ENCODE assay signal across 12 cellular contexts in the genomic region with DNA sequence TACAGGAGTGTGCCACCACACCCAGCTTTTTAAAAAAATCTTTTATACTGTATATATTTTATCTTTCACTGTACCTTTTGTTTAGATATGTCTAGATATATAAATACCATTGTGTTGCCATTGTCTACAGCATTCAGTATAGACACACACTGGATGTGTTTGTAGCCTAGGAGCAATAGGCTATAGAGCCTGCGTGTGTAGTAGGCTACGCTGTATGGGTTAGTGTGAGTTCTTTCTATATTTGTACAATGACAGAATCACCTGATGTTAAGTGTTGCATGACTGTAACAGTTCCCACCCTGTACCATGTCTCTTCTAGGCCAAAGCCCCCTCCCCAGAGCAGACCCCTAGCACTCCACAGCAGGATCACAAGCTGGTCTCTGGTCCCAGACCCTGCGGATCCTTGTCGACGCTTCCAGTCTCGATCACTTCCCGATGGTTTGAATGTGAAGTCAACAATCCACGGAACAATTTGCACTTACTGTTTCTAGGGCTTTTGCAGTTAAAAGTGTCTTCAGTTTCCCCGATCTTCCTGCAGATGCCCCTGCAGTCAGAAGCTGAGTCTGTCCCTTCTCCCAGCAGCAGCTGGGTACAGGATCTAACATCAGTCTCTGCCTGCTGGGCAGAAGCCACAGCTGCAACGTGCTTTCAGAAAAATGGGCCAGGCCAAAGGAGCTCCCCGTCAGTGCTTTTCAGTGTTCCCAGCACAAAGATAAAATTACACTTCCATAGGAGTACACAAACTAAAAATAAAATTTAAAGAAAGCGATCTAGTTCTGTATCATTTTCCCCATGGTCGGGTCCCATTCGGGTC. TPM values are rescaled to one million over a fixed set of nuclear protein-coding genes. Genes with fewer than 3 reads are reported as not detected.
DNase-seq lines count a peak whose midpoint lies in the region; ATAC-seq and TF ChIP-seq lines count a peak whose summit lies in the region.
"Had no signal": no experiment of that assay in that cellular context is flagged by ENCODE, and none has a peak within 500 bp of the region (broad histone marks: within the 10 kb centered on the region; RNA-seq: fewer than 3 reads in every experiment).

No MANE protein-coding gene starts in this region.

- H3K27ac Mint-ChIP-seq in endothelial cell (ENCODE audit: unreplicated experiment) (peak overlapping the region; percentile 97), type B pancreatic cell (no peak overlapping the region)
- H3K27ac Mint-ChIP-seq: activated CD8-positive, alpha-beta T cell treated with anti-CD3 and anti-CD28 coated beads for 36 hours; stimulated activated memory B cell treated with anti-CD40 and anti-IgM and Interleukin-4, amounts not matched to agents 10 μg/mL and 1 μg/mL and 100 μg/mL, for 72 hours had no signal

- peaks cover 0 to 43% (median 19%) of the 10 kb centered on the region in 4 donors for H3K4me1 ChIP-seq in tibial artery

- intact Hi-C loops in tibial artery (cut with DNase I; ENCODE audit: low total_unique reads) = no loop called here

- H3K36me3 ChIP-seq in tibial artery = no peaks in the 10 kb centered on the region

- DNase-seq in NCI-H2227 treated with DMSO at 0.1 percent for 48 hours (lab: John Stamatoyannopoulos, UW) (peak; percentile 50), endothelial cell (ENCODE audit: low spot score) (no peak), mesenteric fat pad (ENCODE audit: low spot score) (peak; percentile 43), tibial artery (no peak), type B pancreatic cell (ENCODE audit: extremely low spot score, unreplicated experiment) (no peak)
- no peak for DNase-seq in NK-92 treated with Interleukin-12 subunit alpha and Interleukin-12 subunit beta, amount 100 ng/mL, for 24 hours (lab: John Stamatoyannopoulos, UW)
- DNase-seq: activated CD8-positive, alpha-beta T cell treated with anti-CD3 and anti-CD28 coated beads for 36 hours; NCI-H1694 had no signal

- H3K4me3 Mint-ChIP-seq in endothelial cell (ENCODE audit: unreplicated experiment) (no peak overlapping the region), type B pancreatic cell (no peak overlapping the region)
- H3K4me3 Mint-ChIP-seq: activated CD8-positive, alpha-beta T cell treated with anti-CD3 and anti-CD28 coated beads for 36 hours; stimulated activated memory B cell treated with anti-CD40 and anti-IgM and Interleukin-4, amounts not matched to agents 10 μg/mL and 1 μg/mL and 100 μg/mL, for 72 hours had no signal

- H3K36me3 Mint-ChIP-seq in endothelial cell (ENCODE audit: low read depth, unreplicated experiment) = no peaks in the 10 kb centered on the region
- H3K36me3 Mint-ChIP-seq in type B pancreatic cell = no peaks in the 10 kb centered on the region
- H3K36me3 Mint-ChIP-seq: stimulated activated memory B cell treated with anti-CD40 and anti-IgM and Interleukin-4, amounts not matched to agents 10 μg/mL and 1 μg/mL and 100 μg/mL, for 72 hours had no signal

- H3K27me3 ChIP-seq in tibial artery = no peaks in the 10 kb centered on the region

- peak overlapping the region; percentile 9 to 52 for H3K4me3 ChIP-seq in tibial artery

- no peaks in the 10 kb centered on the region for H3K9me3 ChIP-seq in tibial artery

- peak overlapping the region; percentile 81 to 89 for H3K27ac ChIP-seq in tibial artery

- ATAC-seq in GM21825 (IDR thresholded peaks at IDR 0.05; ENCODE audit: unreplicated experiment) (no peak), GM19035 (IDR thresholded peaks at IDR 0.05; ENCODE audit: unreplicated experiment) (no peak)
- ATAC-seq: stimulated activated memory B cell treated with anti-CD40 and anti-IgM and Interleukin-4, amounts not matched to agents 10 μg/mL and 1 μg/mL and 100 μg/mL, for 72 hours had no signal

- H3K27me3 Mint-ChIP-seq in endothelial cell (ENCODE audit: unreplicated experiment) (no peaks in the 10 kb centered on the region), type B pancreatic cell (no peaks in the 10 kb centered on the region)
- H3K27me3 Mint-ChIP-seq: activated CD8-positive, alpha-beta T cell treated with anti-CD3 and anti-CD28 coated beads for 36 hours had no signal

- peaks cover 25% of the 10 kb centered on the region for H3K4me1 Mint-ChIP-seq in endothelial cell (ENCODE audit: unreplicated experiment)
- peaks cover 11% of the 10 kb centered on the region for H3K4me1 Mint-ChIP-seq in type B pancreatic cell (ENCODE audit: unreplicated experiment)
- H3K4me1 Mint-ChIP-seq: stimulated activated memory B cell treated with anti-CD40 and anti-IgM and Interleukin-4, amounts not matched to agents 10 μg/mL and 1 μg/mL and 100 μg/mL, for 72 hours had no signal

- no peaks in the 10 kb centered on the region for H3K9me3 Mint-ChIP-seq in endothelial cell (ENCODE audit: unreplicated experiment)
- no peaks in the 10 kb centered on the region for H3K9me3 Mint-ChIP-seq in type B pancreatic cell
- H3K9me3 Mint-ChIP-seq: activated CD8-positive, alpha-beta T cell treated with anti-CD3 and anti-CD28 coated beads for 36 hours; stimulated activated memory B cell treated with anti-CD40 and anti-IgM and Interleukin-4, amounts not matched to agents 10 μg/mL and 1 μg/mL and 100 μg/mL, for 72 hours had no signal

- TF ChIP-seq CTCF in endothelial cell (IDR thresholded peaks at IDR 0.05; ENCODE audit: unreplicated experiment) (no peak), tibial artery (IDR thresholded peaks at IDR 0.05) (no peak), type B pancreatic cell (conservative IDR thresholded peaks at IDR 0.05) (no peak)

RNA-seq across cellular contexts. Expression of gene ADAM11, which starts 35.3 kb away (rescaled TPM):
- 0.62 TPM for total RNA-seq in endothelial cell (ENCODE audit: unreplicated experiment)
- total RNA-seq in mesenteric fat pad = 0.67 TPM
- 4.6 and 4.7 TPM in 2 replicates for total RNA-seq in type B pancreatic cell (ENCODE audit: low replicate concordance)

RNA-seq across cellular contexts. Expression of gene GJC1, which starts 36.0 kb away (rescaled TPM):
- total RNA-seq in endothelial cell (ENCODE audit: unreplicated experiment) (36.5 TPM), mesenteric fat pad (17.1 TPM), type B pancreatic cell (ENCODE audit: low replicate concordance) (20.2 and 62.6 TPM in 2 replicates)

RNA-seq across cellular contexts. Expression of gene HIGD1B, which starts 53.6 kb away (rescaled TPM):
- total RNA-seq in endothelial cell (ENCODE audit: unreplicated experiment) (not detected), mesenteric fat pad (1.3 TPM), type B pancreatic cell (ENCODE audit: low replicate concordance) (not detected in 2 replicates)
- total RNA-seq: activated CD8-positive, alpha-beta T cell treated with anti-CD3 and anti-CD28 coated beads for 36 hours; H7 had no signal

Comparison
In these comparisons a context has a peak if more than half of its experiments do, and no peak if none do; other contexts are left out.
1. DNase-seq: peak in NCI-H2227 treated with DMSO at 0.1 percent for 48 hours (single experiment) and mesenteric fat pad (single experiment); none in endothelial cell (single experiment), tibial artery (0 of 2), NK-92 treated with Interleukin-12 subunit alpha and Interleukin-12 subunit beta, amount 100 ng/mL, for 24 hours (single experiment) and type B pancreatic cell (single experiment).